Comparison of ENCODE assay signal across 1 cellular context in the genomic region with DNA sequence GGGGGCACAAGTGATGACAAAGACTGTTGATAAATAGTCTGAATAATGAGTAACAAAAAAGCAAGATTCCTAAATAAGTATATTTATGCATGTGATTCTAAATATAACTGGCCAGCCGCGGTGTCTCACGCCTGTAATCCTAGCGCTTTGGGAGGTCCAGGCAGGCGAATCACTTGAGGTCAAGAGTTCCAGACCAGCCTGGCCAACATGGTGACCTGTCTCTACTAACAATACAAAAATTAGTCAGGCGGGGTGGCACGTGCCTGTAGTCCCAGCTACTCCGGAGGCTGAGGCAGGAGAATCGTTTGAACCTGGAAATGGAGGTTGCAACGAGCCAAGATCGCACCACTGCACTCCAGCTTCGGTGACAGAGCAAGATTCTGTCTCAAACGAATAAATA.
TF ChIP-seq lines count a peak whose summit lies in the region.

No MANE protein-coding gene starts in this region.

TF ChIP-seq in K562, 482 proteins besides CTCF, POLR2A, EP300 and RAD21:
- TF ChIP-seq, protein P1, sequence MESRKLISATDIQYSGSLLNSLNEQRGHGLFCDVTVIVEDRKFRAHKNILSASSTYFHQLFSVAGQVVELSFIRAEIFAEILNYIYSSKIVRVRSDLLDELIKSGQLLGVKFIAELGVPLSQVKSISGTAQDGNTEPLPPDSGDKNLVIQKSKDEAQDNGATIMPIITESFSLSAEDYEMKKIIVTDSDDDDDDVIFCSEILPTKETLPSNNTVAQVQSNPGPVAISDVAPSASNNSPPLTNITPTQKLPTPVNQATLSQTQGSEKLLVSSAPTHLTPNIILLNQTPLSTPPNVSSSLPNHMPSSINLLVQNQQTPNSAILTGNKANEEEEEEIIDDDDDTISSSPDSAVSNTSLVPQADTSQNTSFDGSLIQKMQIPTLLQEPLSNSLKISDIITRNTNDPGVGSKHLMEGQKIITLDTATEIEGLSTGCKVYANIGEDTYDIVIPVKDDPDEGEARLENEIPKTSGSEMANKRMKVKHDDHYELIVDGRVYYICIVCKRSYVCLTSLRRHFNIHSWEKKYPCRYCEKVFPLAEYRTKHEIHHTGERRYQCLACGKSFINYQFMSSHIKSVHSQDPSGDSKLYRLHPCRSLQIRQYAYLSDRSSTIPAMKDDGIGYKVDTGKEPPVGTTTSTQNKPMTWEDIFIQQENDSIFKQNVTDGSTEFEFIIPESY (CRISPR knock-in tag; IDR thresholded peaks at IDR 0.05) = peak; percentile 89
- no peak for TF ChIP-seq NR2C2 (CRISPR knock-in tag; IDR thresholded peaks at IDR 0.05)
- TF ChIP-seq NR2C2 (tag; IDR thresholded peaks at IDR 0.05) = no peak
